ENCODE assay signal across 1 cellular context in genomic region chrX:318739-319578, GRCh38.
A peak's percentile ranks its signal among the peaks of the same experiment; 100 is the strongest.
TF ChIP-seq lines count a peak whose summit lies in the region.

Gene GTPBP6 (minus strand): TSS chrX:318796. CDS start chrX:318787, 9 bp downstream.

TF ChIP-seq in K562, 482 proteins besides CTCF, POLR2A, EP300 and RAD21 (continued from another document and continues in another):
- TF ChIP-seq, protein P1, sequence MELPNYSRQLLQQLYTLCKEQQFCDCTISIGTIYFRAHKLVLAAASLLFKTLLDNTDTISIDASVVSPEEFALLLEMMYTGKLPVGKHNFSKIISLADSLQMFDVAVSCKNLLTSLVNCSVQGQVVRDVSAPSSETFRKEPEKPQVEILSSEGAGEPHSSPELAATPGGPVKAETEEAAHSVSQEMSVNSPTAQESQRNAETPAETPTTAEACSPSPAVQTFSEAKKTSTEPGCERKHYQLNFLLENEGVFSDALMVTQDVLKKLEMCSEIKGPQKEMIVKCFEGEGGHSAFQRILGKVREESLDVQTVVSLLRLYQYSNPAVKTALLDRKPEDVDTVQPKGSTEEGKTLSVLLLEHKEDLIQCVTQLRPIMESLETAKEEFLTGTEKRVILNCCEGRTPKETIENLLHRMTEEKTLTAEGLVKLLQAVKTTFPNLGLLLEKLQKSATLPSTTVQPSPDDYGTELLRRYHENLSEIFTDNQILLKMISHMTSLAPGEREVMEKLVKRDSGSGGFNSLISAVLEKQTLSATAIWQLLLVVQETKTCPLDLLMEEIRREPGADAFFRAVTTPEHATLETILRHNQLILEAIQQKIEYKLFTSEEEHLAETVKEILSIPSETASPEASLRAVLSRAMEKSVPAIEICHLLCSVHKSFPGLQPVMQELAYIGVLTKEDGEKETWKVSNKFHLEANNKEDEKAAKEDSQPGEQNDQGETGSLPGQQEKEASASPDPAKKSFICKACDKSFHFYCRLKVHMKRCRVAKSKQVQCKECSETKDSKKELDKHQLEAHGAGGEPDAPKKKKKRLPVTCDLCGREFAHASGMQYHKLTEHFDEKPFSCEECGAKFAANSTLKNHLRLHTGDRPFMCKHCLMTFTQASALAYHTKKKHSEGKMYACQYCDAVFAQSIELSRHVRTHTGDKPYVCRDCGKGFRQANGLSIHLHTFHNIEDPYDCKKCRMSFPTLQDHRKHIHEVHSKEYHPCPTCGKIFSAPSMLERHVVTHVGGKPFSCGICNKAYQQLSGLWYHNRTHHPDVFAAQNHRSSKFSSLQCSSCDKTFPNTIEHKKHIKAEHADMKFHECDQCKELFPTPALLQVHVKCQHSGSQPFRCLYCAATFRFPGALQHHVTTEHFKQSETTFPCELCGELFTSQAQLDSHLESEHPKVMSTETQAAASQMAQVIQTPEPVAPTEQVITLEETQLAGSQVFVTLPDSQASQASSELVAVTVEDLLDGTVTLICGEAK (IDR thresholded peaks at IDR 0.05), result 0 out of 2 replicates have a peak, but pooled peaks have one; percentile 23
- TF ChIP-seq, protein P1 (CRISPR knock-in tag; IDR thresholded peaks at IDR 0.05), result no peak
- TF ChIP-seq ZNF445 (CRISPR knock-in tag; IDR thresholded peaks at IDR 0.05; ENCODE audit: low read depth), result no peak
- no peak for TF ChIP-seq FOXA3 (CRISPR knock-in tag; conservative IDR thresholded peaks at IDR 0.05 in 1 of 2, IDR thresholded peaks at IDR 0.05 in 1 of 2)
- no peak for TF ChIP-seq SRF (CRISPR knock-in tag; IDR thresholded peaks at IDR 0.05)
- no peak for TF ChIP-seq SOX6 (IDR thresholded peaks at IDR 0.05)
- TF ChIP-seq ERF (CRISPR knock-in tag; IDR thresholded peaks at IDR 0.05), result 0 out of 2 replicates have a peak, but pooled peaks have one; percentile 40
- TF ChIP-seq ZFP91 (CRISPR knock-in tag; IDR thresholded peaks at IDR 0.05), result no peak
- peak; percentile 100 for TF ChIP-seq PKNOX1 (IDR thresholded peaks at IDR 0.05)
- TF ChIP-seq HDAC1 (IDR thresholded peaks at IDR 0.05), result no peak
- TF ChIP-seq SMAD3 (CRISPR knock-in tag; conservative IDR thresholded peaks at IDR 0.05), result no peak
- TF ChIP-seq NCOR1 (IDR thresholded peaks at IDR 0.05), result no peak
- TF ChIP-seq, protein P2, sequence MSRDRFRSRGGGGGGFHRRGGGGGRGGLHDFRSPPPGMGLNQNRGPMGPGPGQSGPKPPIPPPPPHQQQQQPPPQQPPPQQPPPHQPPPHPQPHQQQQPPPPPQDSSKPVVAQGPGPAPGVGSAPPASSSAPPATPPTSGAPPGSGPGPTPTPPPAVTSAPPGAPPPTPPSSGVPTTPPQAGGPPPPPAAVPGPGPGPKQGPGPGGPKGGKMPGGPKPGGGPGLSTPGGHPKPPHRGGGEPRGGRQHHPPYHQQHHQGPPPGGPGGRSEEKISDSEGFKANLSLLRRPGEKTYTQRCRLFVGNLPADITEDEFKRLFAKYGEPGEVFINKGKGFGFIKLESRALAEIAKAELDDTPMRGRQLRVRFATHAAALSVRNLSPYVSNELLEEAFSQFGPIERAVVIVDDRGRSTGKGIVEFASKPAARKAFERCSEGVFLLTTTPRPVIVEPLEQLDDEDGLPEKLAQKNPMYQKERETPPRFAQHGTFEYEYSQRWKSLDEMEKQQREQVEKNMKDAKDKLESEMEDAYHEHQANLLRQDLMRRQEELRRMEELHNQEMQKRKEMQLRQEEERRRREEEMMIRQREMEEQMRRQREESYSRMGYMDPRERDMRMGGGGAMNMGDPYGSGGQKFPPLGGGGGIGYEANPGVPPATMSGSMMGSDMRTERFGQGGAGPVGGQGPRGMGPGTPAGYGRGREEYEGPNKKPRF (IDR thresholded peaks at IDR 0.05; ENCODE audit: low read depth, low read length), result no peak
- peak; percentile 47 for TF ChIP-seq FOSL1 (tag; conservative IDR thresholded peaks at IDR 0.05)
- TF ChIP-seq ZNF282 (CRISPR knock-in tag; IDR thresholded peaks at IDR 0.05), result no peak
- TF ChIP-seq ATF7 (IDR thresholded peaks at IDR 0.05), result peak; percentile 68
- TF ChIP-seq, protein P3, sequence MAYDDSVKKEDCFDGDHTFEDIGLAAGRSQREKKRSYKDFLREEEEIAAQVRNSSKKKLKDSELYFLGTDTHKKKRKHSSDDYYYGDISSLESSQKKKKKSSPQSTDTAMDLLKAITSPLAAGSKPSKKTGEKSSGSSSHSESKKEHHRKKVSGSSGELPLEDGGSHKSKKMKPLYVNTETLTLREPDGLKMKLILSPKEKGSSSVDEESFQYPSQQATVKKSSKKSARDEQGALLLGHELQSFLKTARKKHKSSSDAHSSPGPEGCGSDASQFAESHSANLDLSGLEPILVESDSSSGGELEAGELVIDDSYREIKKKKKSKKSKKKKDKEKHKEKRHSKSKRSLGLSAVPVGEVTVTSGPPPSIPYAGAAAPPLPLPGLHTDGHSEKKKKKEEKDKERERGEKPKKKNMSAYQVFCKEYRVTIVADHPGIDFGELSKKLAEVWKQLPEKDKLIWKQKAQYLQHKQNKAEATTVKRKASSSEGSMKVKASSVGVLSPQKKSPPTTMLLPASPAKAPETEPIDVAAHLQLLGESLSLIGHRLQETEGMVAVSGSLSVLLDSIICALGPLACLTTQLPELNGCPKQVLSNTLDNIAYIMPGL (CRISPR knock-in tag; IDR thresholded peaks at IDR 0.05), result no peak
- no peak for TF ChIP-seq EZH2 (IDR thresholded peaks at IDR 0.05; ENCODE audit: borderline replicate concordance, low read depth, low read length)
- TF ChIP-seq ZC3H8 (IDR thresholded peaks at IDR 0.05), result no peak
- peak; percentile 61; the same call in 1 of the 2 replicates for TF ChIP-seq POLR2AphosphoS2 (IDR thresholded peaks at IDR 0.05; ENCODE audit: low read length)
- TF ChIP-seq, protein P4, sequence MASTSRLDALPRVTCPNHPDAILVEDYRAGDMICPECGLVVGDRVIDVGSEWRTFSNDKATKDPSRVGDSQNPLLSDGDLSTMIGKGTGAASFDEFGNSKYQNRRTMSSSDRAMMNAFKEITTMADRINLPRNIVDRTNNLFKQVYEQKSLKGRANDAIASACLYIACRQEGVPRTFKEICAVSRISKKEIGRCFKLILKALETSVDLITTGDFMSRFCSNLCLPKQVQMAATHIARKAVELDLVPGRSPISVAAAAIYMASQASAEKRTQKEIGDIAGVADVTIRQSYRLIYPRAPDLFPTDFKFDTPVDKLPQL (IDR thresholded peaks at IDR 0.05; ENCODE audit: extremely low read depth, insufficient read length), result no peak
- no peak for TF ChIP-seq ZNF583 (CRISPR knock-in tag; IDR thresholded peaks at IDR 0.05)
- peak; percentile 75 for TF ChIP-seq RBFOX2 (IDR thresholded peaks at IDR 0.05; ENCODE audit: low read depth, low read length)
- TF ChIP-seq ZNF778 (CRISPR knock-in tag; IDR thresholded peaks at IDR 0.05), result no peak
- TF ChIP-seq CHD2 (IDR thresholded peaks at IDR 0.05; ENCODE audit: low read depth, low read length), result peak; percentile 81
- TF ChIP-seq TBP (optimal IDR thresholded peaks at IDR 0.05; ENCODE audit: low read depth, low read length), result peak; percentile 20
- no peak for TF ChIP-seq BCOR (IDR thresholded peaks at IDR 0.05)
- TF ChIP-seq, protein P5, sequence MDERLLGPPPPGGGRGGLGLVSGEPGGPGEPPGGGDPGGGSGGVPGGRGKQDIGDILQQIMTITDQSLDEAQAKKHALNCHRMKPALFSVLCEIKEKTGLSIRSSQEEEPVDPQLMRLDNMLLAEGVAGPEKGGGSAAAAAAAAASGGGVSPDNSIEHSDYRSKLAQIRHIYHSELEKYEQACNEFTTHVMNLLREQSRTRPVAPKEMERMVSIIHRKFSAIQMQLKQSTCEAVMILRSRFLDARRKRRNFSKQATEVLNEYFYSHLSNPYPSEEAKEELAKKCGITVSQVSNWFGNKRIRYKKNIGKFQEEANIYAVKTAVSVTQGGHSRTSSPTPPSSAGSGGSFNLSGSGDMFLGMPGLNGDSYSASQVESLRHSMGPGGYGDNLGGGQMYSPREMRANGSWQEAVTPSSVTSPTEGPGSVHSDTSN (CRISPR knock-in tag; IDR thresholded peaks at IDR 0.05; ENCODE audit: low read depth), result peak; percentile 99
- TF ChIP-seq, protein P5 (tag; conservative IDR thresholded peaks at IDR 0.05; ENCODE audit: low read depth), result peak; percentile 99
- TF ChIP-seq, protein P6, sequence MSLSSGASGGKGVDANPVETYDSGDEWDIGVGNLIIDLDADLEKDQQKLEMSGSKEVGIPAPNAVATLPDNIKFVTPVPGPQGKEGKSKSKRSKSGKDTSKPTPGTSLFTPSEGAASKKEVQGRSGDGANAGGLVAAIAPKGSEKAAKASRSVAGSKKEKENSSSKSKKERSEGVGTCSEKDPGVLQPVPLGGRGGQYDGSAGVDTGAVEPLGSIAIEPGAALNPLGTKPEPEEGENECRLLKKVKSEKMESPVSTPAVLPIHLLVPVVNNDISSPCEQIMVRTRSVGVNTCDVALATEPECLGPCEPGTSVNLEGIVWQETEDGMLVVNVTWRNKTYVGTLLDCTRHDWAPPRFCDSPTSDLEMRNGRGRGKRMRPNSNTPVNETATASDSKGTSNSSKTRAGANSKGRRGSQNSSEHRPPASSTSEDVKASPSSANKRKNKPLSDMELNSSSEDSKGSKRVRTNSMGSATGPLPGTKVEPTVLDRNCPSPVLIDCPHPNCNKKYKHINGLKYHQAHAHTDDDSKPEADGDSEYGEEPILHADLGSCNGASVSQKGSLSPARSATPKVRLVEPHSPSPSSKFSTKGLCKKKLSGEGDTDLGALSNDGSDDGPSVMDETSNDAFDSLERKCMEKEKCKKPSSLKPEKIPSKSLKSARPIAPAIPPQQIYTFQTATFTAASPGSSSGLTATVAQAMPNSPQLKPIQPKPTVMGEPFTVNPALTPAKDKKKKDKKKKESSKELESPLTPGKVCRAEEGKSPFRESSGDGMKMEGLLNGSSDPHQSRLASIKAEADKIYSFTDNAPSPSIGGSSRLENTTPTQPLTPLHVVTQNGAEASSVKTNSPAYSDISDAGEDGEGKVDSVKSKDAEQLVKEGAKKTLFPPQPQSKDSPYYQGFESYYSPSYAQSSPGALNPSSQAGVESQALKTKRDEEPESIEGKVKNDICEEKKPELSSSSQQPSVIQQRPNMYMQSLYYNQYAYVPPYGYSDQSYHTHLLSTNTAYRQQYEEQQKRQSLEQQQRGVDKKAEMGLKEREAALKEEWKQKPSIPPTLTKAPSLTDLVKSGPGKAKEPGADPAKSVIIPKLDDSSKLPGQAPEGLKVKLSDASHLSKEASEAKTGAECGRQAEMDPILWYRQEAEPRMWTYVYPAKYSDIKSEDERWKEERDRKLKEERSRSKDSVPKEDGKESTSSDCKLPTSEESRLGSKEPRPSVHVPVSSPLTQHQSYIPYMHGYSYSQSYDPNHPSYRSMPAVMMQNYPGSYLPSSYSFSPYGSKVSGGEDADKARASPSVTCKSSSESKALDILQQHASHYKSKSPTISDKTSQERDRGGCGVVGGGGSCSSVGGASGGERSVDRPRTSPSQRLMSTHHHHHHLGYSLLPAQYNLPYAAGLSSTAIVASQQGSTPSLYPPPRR (CRISPR knock-in tag; IDR thresholded peaks at IDR 0.05; ENCODE audit: borderline replicate concordance), result no peak
- TF ChIP-seq TARDBP (IDR thresholded peaks at IDR 0.05), result no peak
- no peak for TF ChIP-seq ZNF140 (CRISPR knock-in tag; IDR thresholded peaks at IDR 0.05)
- no peak for TF ChIP-seq SRSF3 (IDR thresholded peaks at IDR 0.05; ENCODE audit: insufficient read depth, low read length)
- peak; percentile 99 for TF ChIP-seq RBM25 (IDR thresholded peaks at IDR 0.05; ENCODE audit: low read depth, low read length, severe bottlenecking)
- peak; percentile 10; the same call in 1 of the 2 replicates for TF ChIP-seq ESRRA (IDR thresholded peaks at IDR 0.05; ENCODE audit: borderline replicate concordance, low read depth)
- no peak for TF ChIP-seq TCF7L2 (IDR thresholded peaks at IDR 0.05; ENCODE audit: low read depth, low read length)
